Comparison of ENCODE assay signal across 2 cellular contexts in the genomic region with DNA sequence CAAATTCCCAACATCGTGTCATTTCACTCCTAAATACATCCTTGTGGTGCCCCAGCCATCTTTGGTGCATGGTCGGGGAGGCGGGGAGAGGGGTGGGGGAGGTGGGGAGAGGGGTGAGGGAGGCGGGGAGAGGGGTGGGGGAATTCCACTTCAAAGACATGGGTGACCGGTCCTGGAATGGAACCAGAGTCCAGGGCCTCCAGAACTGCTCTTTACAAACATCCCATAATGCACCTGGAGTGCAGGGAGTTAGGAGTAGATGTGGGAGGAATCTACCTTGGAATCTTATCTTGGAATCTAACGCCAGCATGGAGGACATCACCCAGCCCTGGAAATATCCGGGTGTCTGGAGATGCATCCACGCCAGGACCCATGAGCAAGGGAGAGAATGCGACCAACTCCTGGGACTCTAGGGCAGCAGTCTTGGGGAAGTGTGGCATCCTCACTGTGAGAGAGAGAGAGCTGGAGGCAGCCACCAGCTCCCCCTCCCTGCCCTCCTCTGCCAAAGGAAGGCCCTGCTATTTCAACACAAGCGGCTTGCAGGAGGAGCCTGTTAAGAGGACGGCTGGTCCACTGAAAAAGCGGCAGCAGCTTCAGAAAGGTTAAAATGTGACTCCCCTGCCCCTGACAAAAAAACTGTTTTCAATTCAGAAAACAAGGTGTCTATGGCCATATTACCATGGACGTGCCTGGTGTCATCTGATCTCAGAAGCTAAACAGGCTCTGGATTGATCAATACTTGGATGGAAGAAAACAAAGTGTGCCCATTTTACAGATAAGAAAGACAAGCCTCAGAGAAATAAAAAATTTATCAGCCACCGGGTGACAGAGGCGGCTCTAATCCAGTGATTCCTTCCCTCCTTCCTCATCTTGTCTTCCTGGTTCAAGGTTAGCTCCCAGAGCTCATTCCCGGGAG.
TF ChIP-seq lines count a peak whose summit lies in the region.

No MANE protein-coding gene starts in this region.

TF ChIP-seq in SK-N-SH, 30 proteins besides CTCF, POLR2A, EP300 and RAD21 (continued from another document):
- no peak for TF ChIP-seq REST (IDR thresholded peaks at IDR 0.05; ENCODE audit: low read depth, low read length)
- TF ChIP-seq, protein P1, sequence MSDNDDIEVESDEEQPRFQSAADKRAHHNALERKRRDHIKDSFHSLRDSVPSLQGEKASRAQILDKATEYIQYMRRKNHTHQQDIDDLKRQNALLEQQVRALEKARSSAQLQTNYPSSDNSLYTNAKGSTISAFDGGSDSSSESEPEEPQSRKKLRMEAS (IDR thresholded peaks at IDR 0.05; ENCODE audit: low read depth), result no peak
- TF ChIP-seq, protein P2, sequence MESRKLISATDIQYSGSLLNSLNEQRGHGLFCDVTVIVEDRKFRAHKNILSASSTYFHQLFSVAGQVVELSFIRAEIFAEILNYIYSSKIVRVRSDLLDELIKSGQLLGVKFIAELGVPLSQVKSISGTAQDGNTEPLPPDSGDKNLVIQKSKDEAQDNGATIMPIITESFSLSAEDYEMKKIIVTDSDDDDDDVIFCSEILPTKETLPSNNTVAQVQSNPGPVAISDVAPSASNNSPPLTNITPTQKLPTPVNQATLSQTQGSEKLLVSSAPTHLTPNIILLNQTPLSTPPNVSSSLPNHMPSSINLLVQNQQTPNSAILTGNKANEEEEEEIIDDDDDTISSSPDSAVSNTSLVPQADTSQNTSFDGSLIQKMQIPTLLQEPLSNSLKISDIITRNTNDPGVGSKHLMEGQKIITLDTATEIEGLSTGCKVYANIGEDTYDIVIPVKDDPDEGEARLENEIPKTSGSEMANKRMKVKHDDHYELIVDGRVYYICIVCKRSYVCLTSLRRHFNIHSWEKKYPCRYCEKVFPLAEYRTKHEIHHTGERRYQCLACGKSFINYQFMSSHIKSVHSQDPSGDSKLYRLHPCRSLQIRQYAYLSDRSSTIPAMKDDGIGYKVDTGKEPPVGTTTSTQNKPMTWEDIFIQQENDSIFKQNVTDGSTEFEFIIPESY (IDR thresholded peaks at IDR 0.05; ENCODE audit: borderline replicate concordance, low read depth), result no peak
- TF ChIP-seq RFX5 (IDR thresholded peaks at IDR 0.05; ENCODE audit: low read length), result no peak
- TF ChIP-seq, protein P3, sequence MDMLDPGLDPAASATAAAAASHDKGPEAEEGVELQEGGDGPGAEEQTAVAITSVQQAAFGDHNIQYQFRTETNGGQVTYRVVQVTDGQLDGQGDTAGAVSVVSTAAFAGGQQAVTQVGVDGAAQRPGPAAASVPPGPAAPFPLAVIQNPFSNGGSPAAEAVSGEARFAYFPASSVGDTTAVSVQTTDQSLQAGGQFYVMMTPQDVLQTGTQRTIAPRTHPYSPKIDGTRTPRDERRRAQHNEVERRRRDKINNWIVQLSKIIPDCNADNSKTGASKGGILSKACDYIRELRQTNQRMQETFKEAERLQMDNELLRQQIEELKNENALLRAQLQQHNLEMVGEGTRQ (IDR thresholded peaks at IDR 0.05; ENCODE audit: borderline replicate concordance, low read depth, low read length), result no peak
- TF ChIP-seq FOXJ3 (CRISPR knock-in tag; IDR thresholded peaks at IDR 0.05), result no peak
- TF ChIP-seq RXRA (IDR thresholded peaks at IDR 0.05; ENCODE audit: borderline replicate concordance, low read depth), result no peak
- TF ChIP-seq ELF1 (IDR thresholded peaks at IDR 0.05), result no peak
- TF ChIP-seq TEAD4 (IDR thresholded peaks at IDR 0.05; ENCODE audit: borderline replicate concordance, insufficient read depth), result no peak
- TF ChIP-seq SMC3 (IDR thresholded peaks at IDR 0.05; ENCODE audit: low read depth, low read length), result no peak
- TF ChIP-seq GABPA (IDR thresholded peaks at IDR 0.05; ENCODE audit: low read depth), result no peak
- TF ChIP-seq FOXM1 (IDR thresholded peaks at IDR 0.05; ENCODE audit: low read depth), result no peak
- TF ChIP-seq JUND (IDR thresholded peaks at IDR 0.05), result no peak
TF ChIP-seq in SK-N-SH: peak in this region for 0.

TF ChIP-seq in SK-N-SH treated with all-trans-retinoic acid at 6 μM for 48 hours, 23 proteins besides CTCF, POLR2A, EP300 and RAD21 (continued from another document):
- TF ChIP-seq PATZ1 (CRISPR knock-in tag; IDR thresholded peaks at IDR 0.05; ENCODE audit: borderline replicate concordance) (no peak), CREB5 (CRISPR knock-in tag; IDR thresholded peaks at IDR 0.05; ENCODE audit: low read depth) (no peak), PPARA (CRISPR knock-in tag; IDR thresholded peaks at IDR 0.05; ENCODE audit: borderline replicate concordance) (no peak), TCF4 (CRISPR knock-in tag; IDR thresholded peaks at IDR 0.05; ENCODE audit: borderline replicate concordance) (no peak), TOX (CRISPR knock-in tag; IDR thresholded peaks at IDR 0.05; ENCODE audit: borderline replicate concordance) (no peak), ZFP3 (CRISPR knock-in tag; IDR thresholded peaks at IDR 0.05) (no peak)
- TF ChIP-seq, protein P4, sequence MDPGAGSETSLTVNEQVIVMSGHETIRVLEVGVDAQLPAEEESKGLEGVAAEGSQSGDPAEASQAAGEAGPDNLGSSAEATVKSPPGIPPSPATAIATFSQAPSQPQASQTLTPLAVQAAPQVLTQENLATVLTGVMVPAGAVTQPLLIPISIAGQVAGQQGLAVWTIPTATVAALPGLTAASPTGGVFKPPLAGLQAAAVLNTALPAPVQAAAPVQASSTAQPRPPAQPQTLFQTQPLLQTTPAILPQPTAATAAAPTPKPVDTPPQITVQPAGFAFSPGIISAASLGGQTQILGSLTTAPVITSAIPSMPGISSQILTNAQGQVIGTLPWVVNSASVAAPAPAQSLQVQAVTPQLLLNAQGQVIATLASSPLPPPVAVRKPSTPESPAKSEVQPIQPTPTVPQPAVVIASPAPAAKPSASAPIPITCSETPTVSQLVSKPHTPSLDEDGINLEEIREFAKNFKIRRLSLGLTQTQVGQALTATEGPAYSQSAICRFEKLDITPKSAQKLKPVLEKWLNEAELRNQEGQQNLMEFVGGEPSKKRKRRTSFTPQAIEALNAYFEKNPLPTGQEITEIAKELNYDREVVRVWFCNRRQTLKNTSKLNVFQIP (CRISPR knock-in tag; IDR thresholded peaks at IDR 0.05; ENCODE audit: borderline replicate concordance, low read depth), result no peak
